ENCODE assay signal across 8 cellular contexts in the genomic region with DNA sequence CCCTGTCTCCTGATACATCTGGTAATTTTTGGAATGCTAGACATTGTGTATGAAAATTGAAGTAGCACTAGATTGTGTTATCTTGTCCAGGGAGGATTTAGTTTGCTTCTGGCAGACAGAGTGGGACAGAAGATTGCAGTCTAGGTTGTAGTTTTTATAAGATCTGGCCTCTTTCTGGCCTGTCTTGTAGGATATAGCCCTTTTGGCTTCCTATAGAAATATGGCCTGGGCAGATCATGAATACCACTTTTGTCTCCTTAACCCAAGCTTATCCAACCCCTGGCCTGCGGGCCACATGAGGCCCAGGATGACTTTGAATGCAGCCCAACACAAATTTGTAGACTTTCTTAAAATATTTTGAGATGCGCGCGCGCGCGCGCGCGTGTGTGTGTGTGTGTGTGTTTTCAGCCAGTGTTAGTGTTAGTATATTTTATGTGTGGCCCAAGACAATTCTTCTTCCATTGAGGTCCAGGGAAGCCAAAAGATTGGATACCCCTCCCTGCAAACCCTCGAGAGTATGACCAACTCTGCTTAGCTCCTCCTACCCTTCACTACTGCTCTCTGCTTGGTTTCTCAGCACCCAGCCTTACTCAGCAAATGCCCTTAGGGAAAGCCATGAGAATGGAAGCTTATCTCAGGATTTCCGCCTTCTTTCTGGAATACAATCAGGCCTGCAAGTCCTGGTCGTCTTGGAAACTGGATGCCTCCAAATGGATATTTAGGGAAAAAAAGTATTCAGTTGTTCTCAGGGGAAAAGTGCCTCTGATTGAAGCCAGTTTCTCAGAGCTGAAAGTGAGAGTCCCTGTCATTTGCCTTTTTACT. TPM values are rescaled to one million over a fixed set of nuclear protein-coding genes. Genes with fewer than 3 reads are reported as not detected.
DNase-seq lines count a peak whose midpoint lies in the region; ATAC-seq, FAIRE-seq and TF ChIP-seq lines count a peak whose summit lies in the region.

No MANE protein-coding gene starts in this region.

- peaks cover 7% of the 10 kb centered on the region for H3K27me3 Mint-ChIP-seq in activated T-helper 1 cell treated with anti-CD3 and anti-CD28 coated beads, Interleukin-12 subunit alpha, Interleukin-12 subunit beta, Interleukin-2, Interleukin-4 antibody, amounts not matched to agents 30 ng/mL and 10 ng/mL and 1 ng/mL, durations not matched to agents 14 hours and 24 hours and 36 hours (ENCODE audit: insufficient read depth)

- 71 to 74% (median 72%) methylated on average over 13 of the region's 13 CpGs for WGBS in ovary, 3 donors

- TF ChIP-seq CTCF in ascending aorta (IDR thresholded peaks at IDR 0.05) = no peak
- no peak for TF ChIP-seq CTCF in keratinocyte (optimal IDR thresholded peaks at IDR 0.05 in 1 of 3, IDR thresholded peaks at IDR 0.05 in 1 of 3, conservative IDR thresholded peaks at IDR 0.05 in 1 of 3; ENCODE audit: extremely low read depth in 1 of 3, insufficient read depth in 2 of 3, low read length in 3 of 3)
- no peak for TF ChIP-seq CTCF in ovary (IDR thresholded peaks at IDR 0.05)

- H3K9me3 Mint-ChIP-seq in activated T-helper 1 cell treated with anti-CD3 and anti-CD28 coated beads, Interleukin-12 subunit alpha, Interleukin-12 subunit beta, Interleukin-2, Interleukin-4 antibody, amounts not matched to agents 30 ng/mL and 10 ng/mL and 1 ng/mL, durations not matched to agents 14 hours and 24 hours and 36 hours = peaks cover 6% of the 10 kb centered on the region

- peak overlapping the region; percentile 14 for H3K4me2 ChIP-seq in keratinocyte (ENCODE audit: control insufficient read depth, extremely low read depth, insufficient read depth, low read depth, low read length)

- peaks cover under 1% of the 10 kb centered on the region for H3K9me1 ChIP-seq in keratinocyte (ENCODE audit: control insufficient read depth, extremely low read depth, insufficient read depth, low read length)

- peaks cover 10% of the 10 kb centered on the region for H3K36me3 Mint-ChIP-seq in activated T-helper 1 cell treated with anti-CD3 and anti-CD28 coated beads, Interleukin-12 subunit alpha, Interleukin-12 subunit beta, Interleukin-2, Interleukin-4 antibody, amounts not matched to agents 30 ng/mL and 10 ng/mL and 1 ng/mL, durations not matched to agents 14 hours and 24 hours and 36 hours (ENCODE audit: low read depth)

- H3K4me1 Mint-ChIP-seq in activated T-helper 1 cell treated with anti-CD3 and anti-CD28 coated beads, Interleukin-12 subunit alpha, Interleukin-12 subunit beta, Interleukin-2, Interleukin-4 antibody, amounts not matched to agents 30 ng/mL and 10 ng/mL and 1 ng/mL, durations not matched to agents 14 hours and 24 hours and 36 hours (ENCODE audit: low read depth) = peaks cover 60% of the 10 kb centered on the region

- no peak overlapping the region for H3K4me3 Mint-ChIP-seq in activated T-helper 1 cell treated with anti-CD3 and anti-CD28 coated beads, Interleukin-12 subunit alpha, Interleukin-12 subunit beta, Interleukin-2, Interleukin-4 antibody, amounts not matched to agents 30 ng/mL and 10 ng/mL and 1 ng/mL, durations not matched to agents 14 hours and 24 hours and 36 hours

- ATAC-seq in HG03354 (IDR thresholded peaks at IDR 0.05; ENCODE audit: poor library complexity, severe bottlenecking, unreplicated experiment) (peak; percentile 33), HG03469 (IDR thresholded peaks at IDR 0.05; ENCODE audit: unreplicated experiment) (no peak)

- H3K4me3 ChIP-seq in ascending aorta (no peak overlapping the region), keratinocyte (ENCODE audit: control insufficient read depth in 2 of 3, extremely low read depth in 1 of 3, insufficient read depth in 2 of 3, low read depth in 1 of 3, low read length in 3 of 3) (no peak overlapping the region), ovary (no peak overlapping the region)

- H3K27me3 ChIP-seq in ascending aorta = no peaks in the 10 kb centered on the region
- H3K27me3 ChIP-seq in keratinocyte (ENCODE audit: control insufficient read depth, extremely low read depth, insufficient read depth, low read length) = no peaks in the 10 kb centered on the region
- no peaks in the 10 kb centered on the region for H3K27me3 ChIP-seq in ovary

- peak; percentile 69 for FAIRE-seq in keratinocyte (lab: Jason Lieb, UNC)

- peaks cover 4% of the 10 kb centered on the region for H3K79me2 ChIP-seq in keratinocyte (ENCODE audit: control insufficient read depth, insufficient read depth, low read length)

- H3K4me1 ChIP-seq in ascending aorta (peaks cover 4 to 5% of the 10 kb centered on the region in 2 donors), keratinocyte (ENCODE audit: control insufficient read depth, extremely low read depth, insufficient read depth, low read length) (peaks cover 27% of the 10 kb centered on the region), ovary (ENCODE audit: insufficient read depth) (peaks cover under 1% of the 10 kb centered on the region)

- peak; percentile 18 for DNase-seq in DMS 273 treated with DMSO at 0.1 percent for 48 hours (lab: John Stamatoyannopoulos, UW)
- DNase-seq in ascending aorta (ENCODE audit: low spot score in 2 of 2) = no peak
- DNase-seq in keratinocyte (ENCODE audit: low read depth, low spot score) = peak; percentile 45
- no peak for DNase-seq in activated T-helper 1 cell treated with anti-CD3 and anti-CD28 coated beads, Interleukin-12 subunit alpha, Interleukin-12 subunit beta, Interleukin-2, Interleukin-4 antibody, amounts not matched to agents 30 ng/mL and 10 ng/mL and 1 ng/mL, durations not matched to agents 14 hours and 24 hours and 36 hours (ENCODE audit: low spot score)
- no peak for DNase-seq in ovary
- no peak for DNase-seq in hypothalamus (lab: John Stamatoyannopoulos, UW)

- H3K9me3 ChIP-seq in ascending aorta = no peaks in the 10 kb centered on the region
- H3K9me3 ChIP-seq in keratinocyte (ENCODE audit: control insufficient read depth, low read depth, low read length) = no peaks in the 10 kb centered on the region
- no peaks in the 10 kb centered on the region for H3K9me3 ChIP-seq in ovary

- H3K27ac Mint-ChIP-seq in activated T-helper 1 cell treated with anti-CD3 and anti-CD28 coated beads, Interleukin-12 subunit alpha, Interleukin-12 subunit beta, Interleukin-2, Interleukin-4 antibody, amounts not matched to agents 30 ng/mL and 10 ng/mL and 1 ng/mL, durations not matched to agents 14 hours and 24 hours and 36 hours = no peak overlapping the region

- no peak for TF ChIP-seq POLR2A in ovary (IDR thresholded peaks at IDR 0.05)

- H3K27ac ChIP-seq in ascending aorta = peak overlapping the region; percentile 13 to 49
- peak overlapping the region; percentile 28 for H3K27ac ChIP-seq in keratinocyte (ENCODE audit: control insufficient read depth, insufficient read depth, low read length)
- H3K27ac ChIP-seq in ovary = no peak overlapping the region

- H2AFZ ChIP-seq in keratinocyte (ENCODE audit: control insufficient read depth, low read length) = no peak overlapping the region

- H3K36me3 ChIP-seq in ascending aorta (no peaks in the 10 kb centered on the region), keratinocyte (ENCODE audit: control insufficient read depth in 2 of 2, extremely low read depth in 1 of 2, insufficient read depth in 2 of 2, low read length in 2 of 2) (no peaks in the 10 kb centered on the region), ovary (no peaks in the 10 kb centered on the region)

- TF ChIP-seq EP300 in ovary (IDR thresholded peaks at IDR 0.05) = no peak

- dilution Hi-C loops in keratinocyte (cut with MboI; ENCODE audit: extremely low pct_ligation_motif_present, low sequenced_read_pairs) = no loop called here

- intact Hi-C loops in ascending aorta (cut with DNase I) (loop anchor here (10.0 kb wide), 1 partner anchor 236 kb away; a partner anchor contains a TSS), ovary (cut with DNase I) (no loop called here)
- intact Hi-C loops in activated T-helper 1 cell treated with anti-CD3 and anti-CD28 coated beads, Interleukin-12 subunit alpha, Interleukin-12 subunit beta, Interleukin-2, Interleukin-4 antibody, amounts not matched to agents 30 ng/mL and 10 ng/mL and 1 ng/mL, durations not matched to agents 14 hours and 24 hours and 36 hours (cut with micrococcal nuclease) = no loop called here

- H3K9ac ChIP-seq in keratinocyte (ENCODE audit: control insufficient read depth, extremely low read depth, insufficient read depth, low read length) = no peak overlapping the region

- no peaks in the 10 kb centered on the region for H4K20me1 ChIP-seq in keratinocyte (ENCODE audit: control insufficient read depth, extremely low read depth, insufficient read depth, low read length)

RNA-seq across cellular contexts. Expression of a gene that starts 26.6 kb away (rescaled TPM):
- total RNA-seq in ascending aorta (7.2 TPM), ovary (10 to 100 TPM in 1 of 7 donors, 1 to 10 TPM in 3, under 1 TPM in 3; 0.65 to 13.3 (median 2.3) TPM)
- polyA plus RNA-seq in keratinocyte (0.97 to 2.0 TPM (median 1.9 TPM) in 3 replicates), ovary (1 to 10 TPM in 1 of 2 donors, under 1 TPM in 1; 0.85 to 1.9 TPM)
- 0.46 TPM for polyA plus RNA-seq in keratinocyte (2011; ENCODE audit: low read depth)
- 1.2 and 1.4 TPM in 2 replicates for polyA plus RNA-seq in keratinocyte (2011; cell fraction: cytosol; rRNA removed)
- polyA plus RNA-seq in keratinocyte (2011; cell fraction: nucleus; rRNA removed) = 3.9 and 4.2 TPM in 2 replicates
- 0.82 and 2.5 TPM in 2 replicates for polyA plus RNA-seq in keratinocyte (2012; ENCODE audit: low replicate concordance)
- polyA minus RNA-seq in keratinocyte = 3.3 to 7.7 TPM (median 6.4 TPM) in 3 replicates
- 4.0 TPM for polyA minus RNA-seq in keratinocyte (2011; cell fraction: cytosol; rRNA and poly(A)+ RNA removed)
- polyA minus RNA-seq in keratinocyte (2011; cell fraction: nucleus; rRNA and poly(A)+ RNA removed) = 6.0 and 8.5 TPM in 2 replicates
- 21.4 and 21.5 TPM in 2 replicates for total RNA-seq in activated T-helper 1 cell treated with anti-CD3 and anti-CD28 coated beads, Interleukin-12 subunit alpha, Interleukin-12 subunit beta, Interleukin-2, Interleukin-4 antibody, amounts not matched to agents 30 ng/mL and 10 ng/mL and 1 ng/mL, durations not matched to agents 14 hours and 24 hours and 36 hours

Comparison
In these comparisons a context has a peak if more than half of its experiments do, and no peak if none do; other contexts are left out.
1. DNase-seq: peak in DMS 273 treated with DMSO at 0.1 percent for 48 hours (single experiment) and keratinocyte (single experiment); none in ascending aorta (0 of 2), activated T-helper 1 cell treated with anti-CD3 and anti-CD28 coated beads, Interleukin-12 subunit alpha, Interleukin-12 subunit beta, Interleukin-2, Interleukin-4 antibody, amounts not matched to agents 30 ng/mL and 10 ng/mL and 1 ng/mL, durations not matched to agents 14 hours and 24 hours and 36 hours (single experiment), ovary (0 of 5) and hypothalamus (0 of 51).
2. H3K27ac ChIP-seq: peak in ascending aorta (2 of 2) and keratinocyte (single experiment); none in ovary (0 of 2).